In the genomic region with DNA sequence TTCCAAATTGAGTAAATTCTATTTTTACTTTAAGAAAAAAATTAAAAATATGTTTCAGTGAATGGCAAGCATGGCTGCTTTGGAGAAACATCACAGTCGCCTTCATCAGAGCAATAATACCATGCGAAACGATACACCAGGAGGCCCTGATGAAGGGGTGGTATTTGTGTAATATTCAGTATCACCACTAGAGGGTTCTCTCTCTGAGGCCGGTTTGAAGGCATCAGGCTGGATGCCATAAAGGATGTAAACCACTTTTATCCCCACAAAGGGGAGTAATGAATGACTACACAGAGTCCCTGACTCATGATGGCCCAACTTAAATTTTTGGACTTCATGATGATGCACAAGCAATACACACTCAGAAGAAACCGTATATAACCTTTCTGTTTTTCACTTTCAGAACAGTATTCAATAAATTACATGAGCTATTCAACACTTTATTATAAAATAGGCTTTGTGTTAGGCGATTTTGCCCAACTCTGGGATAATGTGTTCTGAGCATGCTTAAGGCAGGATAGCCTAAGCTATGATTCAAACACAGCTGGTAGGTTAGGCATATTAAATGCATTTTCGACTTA, we compare ENCODE assay signal across 8 cellular contexts.
DNase-seq lines count a peak whose midpoint lies in the region; ATAC-seq and TF ChIP-seq lines count a peak whose summit lies in the region.

No MANE protein-coding gene starts in this region.

- H3K4me3 Mint-ChIP-seq in immature natural killer cell = no peak overlapping the region

- intact Hi-C loops in tibial artery (cut with DNase I; ENCODE audit: low total_unique reads) = no loop called here

- no peaks in the 10 kb centered on the region for H3K27me3 ChIP-seq in tibial artery

- no peaks in the 10 kb centered on the region for H3K36me3 ChIP-seq in tibial artery

- TF ChIP-seq CTCF in astrocyte of the spinal cord (IDR thresholded peaks at IDR 0.05; ENCODE audit: low read depth, low read length) = peak; percentile 72
- TF ChIP-seq CTCF in tibial artery (IDR thresholded peaks at IDR 0.05) = peak; percentile 54 to 66

- no peak overlapping the region for H3K27ac Mint-ChIP-seq in immature natural killer cell

- H3K4me3 ChIP-seq in astrocyte of the spinal cord (ENCODE audit: low read depth, low read length) (no peak overlapping the region), tibial artery (no peak overlapping the region)

- ATAC-seq in GM19328 (IDR thresholded peaks at IDR 0.05; ENCODE audit: unreplicated experiment) (peak; percentile 81), HG03378 (IDR thresholded peaks at IDR 0.05; ENCODE audit: unreplicated experiment) (peak; percentile 94)

- no peak overlapping the region for H3K27ac ChIP-seq in tibial artery

- peaks cover 0 to 2% (median 0%) of the 10 kb centered on the region in 3 donors for H3K27me3 Mint-ChIP-seq in immature natural killer cell (ENCODE audit: low read depth in 3 of 3)

- H3K4me1 ChIP-seq in tibial artery = peaks cover 0 to 27% (median 10%) of the 10 kb centered on the region in 4 donors

- DNase-seq in DMS153 (lab: John Stamatoyannopoulos, UW) (peak; percentile 55), NCI-H446 treated with DMSO at 0.1 percent for 48 hours (lab: John Stamatoyannopoulos, UW) (peak; percentile 43), astrocyte of the spinal cord (ENCODE audit: low read depth, low spot score) (peak; percentile 72), immature natural killer cell (peak in 2 of 3 donors; percentile 3 to 6), tibial artery (no peak)
- no peak for DNase-seq in activated CD8-positive, alpha-beta memory T cell treated with anti-CD3 and anti-CD28 coated beads, Interleukin-2, amount 50 U/mL, for 4 hours

- H3K9me3 ChIP-seq in tibial artery = no peaks in the 10 kb centered on the region

- no peaks in the 10 kb centered on the region for H3K36me3 Mint-ChIP-seq in immature natural killer cell

- H3K9me3 Mint-ChIP-seq in immature natural killer cell = peaks cover 0 to 1% (median 0%) of the 10 kb centered on the region in 6 donors

- no peaks in the 10 kb centered on the region for H3K4me1 Mint-ChIP-seq in immature natural killer cell

- in situ Hi-C loops in astrocyte of the spinal cord (cut with HindIII; ENCODE audit: low sequenced_read_pairs) = no loop called here

Comparison
In these comparisons a context has a peak if more than half of its experiments do, and no peak if none do; other contexts are left out.
1. DNase-seq: peak in DMS153 (single experiment), NCI-H446 treated with DMSO at 0.1 percent for 48 hours (single experiment), astrocyte of the spinal cord (single experiment) and immature natural killer cell (2 of 3); none in tibial artery (0 of 2) and activated CD8-positive, alpha-beta memory T cell treated with anti-CD3 and anti-CD28 coated beads, Interleukin-2, amount 50 U/mL, for 4 hours (single experiment).